In genomic region chr2:110213522-110213921, GRCh38 we compare ENCODE assay signal across 2 cellular contexts.
A peak's percentile ranks its signal among the peaks of the same experiment; 100 is the strongest.
TF ChIP-seq lines count a peak whose summit lies in the region.

No MANE protein-coding gene starts in this region.

TF ChIP-seq in K562, 482 proteins besides CTCF, POLR2A, EP300 and RAD21:
- TF ChIP-seq ZNF431 (CRISPR knock-in tag; IDR thresholded peaks at IDR 0.05) (peak; percentile 96), NFIC (IDR thresholded peaks at IDR 0.05) (peak; percentile 17; the same call in 1 of the 2 replicates)

TF ChIP-seq in HepG2, 621 proteins besides CTCF, POLR2A, EP300 and RAD21:
- peak; percentile 93; the same call in 1 of the 2 replicates for TF ChIP-seq ZNF431 (CRISPR knock-in tag; IDR thresholded peaks at IDR 0.05; ENCODE audit: borderline replicate concordance, low read depth)
